In the genomic region with DNA sequence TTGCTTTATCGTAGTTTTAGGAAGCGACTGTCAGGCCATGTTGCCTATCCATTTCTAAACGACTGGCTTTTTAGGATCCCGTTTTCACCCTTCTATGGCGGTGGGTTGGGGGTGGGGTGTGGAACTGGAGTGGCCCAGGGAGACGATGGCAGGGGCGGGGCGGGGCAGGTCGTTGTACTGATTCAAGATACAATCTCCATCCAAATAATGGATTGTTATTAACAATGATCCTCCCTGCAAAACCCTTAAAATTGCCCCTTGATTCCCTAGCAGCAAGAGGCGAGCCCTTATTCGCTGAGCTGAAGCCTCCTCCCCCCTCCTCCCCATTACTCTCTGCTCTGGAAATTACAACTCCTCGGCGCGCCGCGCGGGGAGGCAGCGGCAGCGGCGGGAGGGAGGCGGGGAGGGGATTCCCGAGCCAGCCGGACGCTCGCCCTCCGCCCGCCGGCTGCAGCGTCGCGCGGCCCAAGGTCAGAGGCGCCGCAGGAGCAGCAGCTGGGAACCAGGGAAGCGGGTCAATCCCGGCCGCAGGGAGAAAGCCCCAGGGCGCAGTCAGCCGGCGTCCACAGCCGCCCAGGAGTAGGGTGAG, we compare ENCODE assay signal across 8 cellular contexts. TPM values are rescaled to one million over a fixed set of nuclear protein-coding genes. Genes with fewer than 3 reads are reported as not detected.
A peak's percentile ranks its signal among the peaks of the same experiment; 100 is the strongest.
DNase-seq lines count a peak whose midpoint lies in the region; ATAC-seq and TF ChIP-seq lines count a peak whose summit lies in the region.

A gene (plus strand): TSS at position 348 of the 589 bp plus-strand sequence. CDS start 912 bp downstream, outside the sequence.

- WGBS in mammary epithelial cell (ENCODE audit: low coverage, missing lambda C conversion rate) = 11% methylated on average over 5 of the region's 41 CpGs

- no peaks in the 10 kb centered on the region for H3K36me3 ChIP-seq in mammary epithelial cell (ENCODE audit: insufficient read depth, low read length)

- no peak within 1 kb of the TSS for H3K27ac ChIP-seq in mammary epithelial cell (ENCODE audit: insufficient read depth, low read depth, low read length)

- no peak for TF ChIP-seq CTCF in mammary epithelial cell (conservative IDR thresholded peaks at IDR 0.05 in 1 of 2, IDR thresholded peaks at IDR 0.05 in 1 of 2; ENCODE audit: extremely low read depth in 1 of 2, insufficient read depth in 1 of 2, low read depth in 1 of 2, low read length in 2 of 2)

- H3K27ac Mint-ChIP-seq in memory B cell = no peak within 1 kb of the TSS

- H3K4me3 ChIP-seq in mammary epithelial cell (replicated peaks in 1 of 3; ENCODE audit: insufficient read depth in 1 of 3, low read depth in 2 of 3, low read length in 3 of 3) = peak within 1 kb of the TSS in 2 of 3 experiments; percentile 9 to 24

- no peaks in the 10 kb centered on the region for H3K9me3 Mint-ChIP-seq in memory B cell

- in situ Hi-C loops in mammary epithelial cell (cut with MboI; ENCODE audit: low sequenced_read_pairs in 2 of 2) = no loop called here

- no peaks in the 10 kb centered on the region for H3K4me1 Mint-ChIP-seq in memory B cell

- dilution Hi-C loops in mammary epithelial cell (cut with HindIII; ENCODE audit: low sequenced_read_pairs) = no loop called here

- H3K9ac ChIP-seq in mammary epithelial cell (ENCODE audit: insufficient read depth, low read length) = no peak within 1 kb of the TSS

- CTCF ChIA-PET in mammary epithelial cell (lab: Charles Lee; ENCODE audit: low non-redundant PET) = no interaction called here

- ATAC-seq in memory B cell (ENCODE audit: low read depth) (no peak), GM18868 (IDR thresholded peaks at IDR 0.05; ENCODE audit: unreplicated experiment) (no peak), HG02852 (IDR thresholded peaks at IDR 0.05; ENCODE audit: unreplicated experiment) (no peak), HG03159 (IDR thresholded peaks at IDR 0.05; ENCODE audit: unreplicated experiment) (no peak), HG03469 (IDR thresholded peaks at IDR 0.05; ENCODE audit: unreplicated experiment) (no peak)

- DNase-seq in Daoy (ENCODE audit: low read depth) (peak; percentile 41), NCI-H1930 (lab: John Stamatoyannopoulos, UW) (peak; percentile 68 to 72), mammary epithelial cell (no peak), memory B cell (ENCODE audit: low spot score in 2 of 2) (no peak)

- no peaks in the 10 kb centered on the region for H3K36me3 Mint-ChIP-seq in memory B cell

- H4K20me1 ChIP-seq in mammary epithelial cell (ENCODE audit: insufficient read depth, low read length) = peaks cover 3% of the 10 kb centered on the region

- H3K79me2 ChIP-seq in mammary epithelial cell (ENCODE audit: insufficient read depth, low read length) = no peaks in the 10 kb centered on the region

- intact Hi-C loops in mammary epithelial cell (cut with micrococcal nuclease) = no loop called here

- H3K4me3 Mint-ChIP-seq in memory B cell = peak within 1 kb of the TSS; percentile 58

- no TSS peak for BruUV-seq in mammary epithelial cell (replicated peaks; lab: Mats Ljungman, UMichigan)

- no peaks in the 10 kb centered on the region for H3K9me3 ChIP-seq in mammary epithelial cell (replicated peaks; ENCODE audit: insufficient read depth, low read length)

- peaks cover 28% of the 10 kb centered on the region for H3K27me3 Mint-ChIP-seq in memory B cell

- peak within 1 kb of the TSS; percentile 69 for H3K4me2 ChIP-seq in mammary epithelial cell (ENCODE audit: insufficient read depth, low read depth, low read length)

- peaks cover 17% of the 10 kb centered on the region for H3K4me1 ChIP-seq in mammary epithelial cell (ENCODE audit: insufficient read depth, low read length)

- no peak within 1 kb of the TSS for H2AFZ ChIP-seq in mammary epithelial cell (ENCODE audit: low read depth, low read length)

- H3K27me3 ChIP-seq in mammary epithelial cell (ENCODE audit: insufficient read depth, low read length) = peaks cover 43% of the 10 kb centered on the region

RNA-seq across cellular contexts. Expression of the gene that starts here (rescaled TPM):
- 0.17 TPM in 1 of 2 replicates, not detected in the other for total RNA-seq in Daoy (2014; rRNA removed; shearing (Covaris generic))
- total RNA-seq in mammary epithelial cell = not detected
- polyA plus RNA-seq in mammary epithelial cell = not detected
- polyA minus RNA-seq in mammary epithelial cell = not detected

Comparison
In these comparisons a context has a peak if more than half of its experiments do, and no peak if none do; other contexts are left out.
1. Peak in DNase-seq in Daoy; RNA of the gene not detected or under 1 TPM.
2. DNase-seq: peak in NCI-H1930 (2 of 2); none in mammary epithelial cell (single experiment) and memory B cell (0 of 2).